ENCODE assay signal across 8 cellular contexts in the genomic region with DNA sequence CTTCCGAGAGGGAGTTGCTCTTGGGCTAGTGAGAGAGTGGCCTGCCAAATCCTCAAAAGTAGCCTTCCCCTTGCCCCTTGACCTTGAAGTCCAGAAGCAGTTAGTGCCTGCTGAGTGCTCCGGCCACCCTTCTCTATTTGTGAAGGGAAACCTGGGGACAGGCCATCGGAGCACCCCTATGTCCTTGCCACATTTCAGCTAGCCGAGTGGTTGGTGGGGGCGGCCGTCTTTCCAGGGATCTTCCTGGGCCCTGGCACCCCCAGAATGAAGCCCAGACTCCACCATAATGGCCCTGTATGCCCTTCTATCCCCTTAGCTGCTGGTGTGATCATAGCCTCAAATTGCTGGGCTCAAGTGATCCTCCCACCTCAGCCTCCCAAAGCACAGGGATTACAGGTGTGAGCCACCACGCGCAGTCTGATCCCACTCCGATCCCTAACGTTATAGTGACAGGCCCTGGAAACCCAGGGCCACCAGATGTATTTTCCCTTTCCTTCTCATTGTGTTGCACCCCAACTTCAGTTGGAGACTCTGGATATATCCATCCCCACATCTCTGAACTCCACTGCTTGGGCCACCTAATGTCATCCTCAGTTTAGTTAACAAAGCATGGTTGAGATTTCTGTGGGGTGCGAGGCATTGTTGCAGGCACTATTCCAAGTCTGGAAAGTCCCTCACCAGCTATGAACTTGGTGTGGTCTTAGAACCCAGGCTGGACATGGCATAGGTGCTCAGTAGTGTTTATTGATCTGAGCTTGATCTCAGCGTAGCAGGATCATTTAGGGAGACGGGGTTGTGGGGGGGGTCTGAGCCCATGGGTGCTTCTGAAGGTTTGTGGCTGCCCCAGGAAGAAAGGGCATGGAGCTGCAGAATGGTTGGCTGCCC. TPM values are rescaled to one million over a fixed set of nuclear protein-coding genes. Genes with fewer than 3 reads are reported as not detected.
DNase-seq lines count a peak whose midpoint lies in the region; ATAC-seq and TF ChIP-seq lines count a peak whose summit lies in the region.

No MANE protein-coding gene starts in this region.

- DNase-seq in GM06990 (ENCODE audit: extremely low read depth, insufficient read length) (no peak), fibroblast of the aortic adventitia (ENCODE audit: low read depth) (no peak), retinal pigment epithelial cell (ENCODE audit: low read depth) (no peak), NCI-H2227 (lab: John Stamatoyannopoulos, UW; ENCODE audit: unreplicated experiment) (no peak), NCI-H2227 treated with DMSO at 0.1 percent for 48 hours (lab: John Stamatoyannopoulos, UW) (no peak), HCEC 1CT (no peak)

- ATAC-seq in GM18861 (IDR thresholded peaks at IDR 0.05; ENCODE audit: unreplicated experiment): no peak

- peaks cover 4% of the 10 kb centered on the region; the same call in 1 of the 2 replicates for H3K36me3 ChIP-seq in GM06990 (ENCODE audit: control insufficient read depth, insufficient read depth, low read length)

- peak overlapping the region; percentile 88 for H3K4me3 ChIP-seq in GM06990 (replicated peaks; ENCODE audit: low read depth, low read length)
- peak overlapping the region; percentile 85 for H3K4me3 ChIP-seq in fibroblast of the aortic adventitia (ENCODE audit: low read depth, low read length)
- peak overlapping the region; percentile 88 for H3K4me3 ChIP-seq in retinal pigment epithelial cell (ENCODE audit: low read length)

- H3K27me3 ChIP-seq in GM06990 (replicated peaks; ENCODE audit: control insufficient read depth, insufficient read depth, low read length): no peaks in the 10 kb centered on the region

- TF ChIP-seq CTCF in GM06990 (IDR thresholded peaks at IDR 0.05; ENCODE audit: insufficient read depth, low read length, poor library complexity, severe bottlenecking) (no peak), VCaP (conservative IDR thresholded peaks at IDR 0.05) (no peak), fibroblast of the aortic adventitia (IDR thresholded peaks at IDR 0.05; ENCODE audit: insufficient read depth, low read length) (no peak), retinal pigment epithelial cell (conservative IDR thresholded peaks at IDR 0.05; ENCODE audit: low read depth, low read length) (no peak)

- H3K27ac ChIP-seq in VCaP: peak overlapping the region; percentile 99

RNA-seq across cellular contexts. Expression of a gene that starts 1.6 kb away (rescaled TPM):
- total RNA-seq in fibroblast of the aortic adventitia (ENCODE audit: low replicate concordance): 21.3 and 107 TPM in 2 replicates

RNA-seq across cellular contexts. Expression of a gene that starts 47.4 kb away (rescaled TPM):
- 0.90 and 17.7 TPM in 2 replicates for total RNA-seq in fibroblast of the aortic adventitia (ENCODE audit: low replicate concordance)
